24 cellular contexts compared by ENCODE assay signal in the genomic region with DNA sequence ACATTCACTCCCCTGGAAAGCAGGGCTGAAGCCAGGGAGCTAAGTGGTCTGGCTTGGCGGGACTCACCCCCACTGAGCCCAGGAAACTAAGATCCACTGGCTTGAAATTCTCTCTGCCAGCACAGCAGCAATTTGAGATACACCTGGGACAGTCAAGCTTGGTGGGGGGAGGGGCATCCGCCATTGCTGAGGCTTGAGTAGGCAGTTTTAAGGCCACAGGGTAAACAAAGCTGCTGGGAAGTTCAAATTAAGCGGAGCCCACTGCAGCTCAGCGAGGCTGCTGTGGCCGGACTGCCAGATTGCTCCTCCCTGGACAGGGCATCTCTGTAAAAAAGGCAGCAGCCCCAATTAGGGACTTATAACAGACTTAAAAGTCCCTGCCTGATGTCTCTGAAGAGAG.
"Had no signal": no experiment of that assay in that cellular context is flagged by ENCODE, and none has a peak within 500 bp of the region (broad histone marks: within the 10 kb centered on the region; RNA-seq: fewer than 3 reads in every experiment).

No MANE protein-coding gene starts in this region.

- H3K36me3 Mint-ChIP-seq: activated CD8-positive, alpha-beta memory T cell treated with anti-CD3 and anti-CD28 coated beads, Interleukin-2, amount 10 ng/mL, durations not matched to agents 7 days and 5 days; brain; type B pancreatic cell had no signal

- DNase-seq: activated CD4-positive, alpha-beta T cell treated with anti-CD3 and anti-CD28 coated beads, Interleukin-2, amount 10 ng/mL, durations not matched to agents 7 days and 5 days; activated CD4-positive, CD25-positive, alpha-beta regulatory T cell treated with anti-CD3 and anti-CD28 coated beads, Interleukin-2, amount 50 U/mL, for 72 hours; activated CD8-positive, alpha-beta memory T cell treated with anti-CD3 and anti-CD28 coated beads, Interleukin-2, amount 10 ng/mL, durations not matched to agents 7 days and 5 days; activated CD8-positive, alpha-beta T cell treated with anti-CD3 and anti-CD28 coated beads for 36 hours; activated gamma-delta T cell treated with Interleukin-2 at 50 U/mL for 16 hours; aorta; foreskin melanocyte; hippocampal formation; left ventricle myocardium inferior; mammary epithelial cell; midbrain; ovary; stimulated activated CD4-positive, alpha-beta T cell treated with anti-CD3 and anti-CD28 coated beads, Interleukin-4, amount 100 ng/mL, for 24 hours; stimulated activated naive CD4-positive, alpha-beta T cell treated with Interleukin-2 at 50 U/mL for 16 hours had no signal

- H3K9me3 ChIP-seq: neutrophil, ovary, prostate gland, vagina had no signal

- H3K27ac Mint-ChIP-seq: activated CD4-positive, alpha-beta T cell treated with anti-CD3 and anti-CD28 coated beads, Interleukin-2, amount 10 ng/mL, durations not matched to agents 7 days and 5 days; activated CD8-positive, alpha-beta memory T cell treated with anti-CD3 and anti-CD28 coated beads, Interleukin-2, amount 10 ng/mL, durations not matched to agents 7 days and 5 days; activated CD8-positive, alpha-beta T cell treated with anti-CD3 and anti-CD28 coated beads for 36 hours; activated naive CD4-positive, alpha-beta T cell treated with anti-CD3 and anti-CD28 coated beads, Interleukin-2, amount 50 U/mL, for 72 hours; activated T-helper 1 cell treated with anti-CD3 and anti-CD28 coated beads, Interleukin-12 subunit alpha, Interleukin-12 subunit beta, Interleukin-2, Interleukin-4 antibody, amounts not matched to agents 30 ng/mL and 10 ng/mL and 1 ng/mL, durations not matched to agents 14 hours and 24 hours and 36 hours; brain; natural killer cell treated with Interleukin-12 subunit alpha and Interleukin-12 subunit beta and Interleukin-15 and Interleukin-18, amount 100 ng/mL, for 72 hours; type B pancreatic cell had no signal

- H3K4me1 Mint-ChIP-seq: activated CD4-positive, alpha-beta T cell treated with anti-CD3 and anti-CD28 coated beads, Interleukin-2, amount 10 ng/mL, durations not matched to agents 7 days and 5 days; activated CD8-positive, alpha-beta memory T cell treated with anti-CD3 and anti-CD28 coated beads, Interleukin-2, amount 10 ng/mL, durations not matched to agents 7 days and 5 days; brain had no signal

- H3K9me3 Mint-ChIP-seq: activated T-helper 1 cell treated with anti-CD3 and anti-CD28 coated beads, Interleukin-12 subunit alpha, Interleukin-12 subunit beta, Interleukin-2, Interleukin-4 antibody, amounts not matched to agents 30 ng/mL and 10 ng/mL and 1 ng/mL, durations not matched to agents 14 hours and 24 hours and 36 hours had no signal

- H3K27me3 Mint-ChIP-seq: activated CD4-positive, alpha-beta T cell treated with anti-CD3 and anti-CD28 coated beads, Interleukin-2, amount 10 ng/mL, durations not matched to agents 7 days and 5 days; activated CD8-positive, alpha-beta memory T cell treated with anti-CD3 and anti-CD28 coated beads, Interleukin-2, amount 10 ng/mL, durations not matched to agents 7 days and 5 days; activated CD8-positive, alpha-beta T cell treated with anti-CD3 and anti-CD28 coated beads for 36 hours; natural killer cell treated with Interleukin-12 subunit alpha and Interleukin-12 subunit beta and Interleukin-15 and Interleukin-18, amount 100 ng/mL, for 72 hours had no signal

- ATAC-seq: activated CD8-positive, alpha-beta memory T cell treated with anti-CD3 and anti-CD28 coated beads, Interleukin-2, amount 10 ng/mL, durations not matched to agents 7 days and 5 days; activated CD8-positive, alpha-beta T cell treated with anti-CD3 and anti-CD28 coated beads for 36 hours; activated naive CD4-positive, alpha-beta T cell treated with anti-CD3 and anti-CD28 coated beads, Interleukin-2, amount 50 U/mL, for 72 hours; natural killer cell treated with Interleukin-12 subunit alpha and Interleukin-12 subunit beta and Interleukin-15 and Interleukin-18, amount 100 ng/mL, for 72 hours had no signal

- H3K36me3 ChIP-seq: left ventricle myocardium inferior, neutrophil, ovary, prostate gland, thoracic aorta, vagina had no signal

- H3K4me1 ChIP-seq: left ventricle myocardium inferior, prostate gland, vagina had no signal

- H3K27me3 ChIP-seq: neutrophil, ovary, vagina had no signal

- H3K4me3 ChIP-seq: left ventricle myocardium inferior, ovary, prostate gland, thoracic aorta, vagina had no signal

- H3K27ac ChIP-seq: left ventricle myocardium inferior, neutrophil, ovary, prostate gland, thoracic aorta, vagina, VCaP had no signal

- H3K4me3 Mint-ChIP-seq: activated CD4-positive, alpha-beta T cell treated with anti-CD3 and anti-CD28 coated beads, Interleukin-2, amount 10 ng/mL, durations not matched to agents 7 days and 5 days; activated CD8-positive, alpha-beta memory T cell treated with anti-CD3 and anti-CD28 coated beads, Interleukin-2, amount 10 ng/mL, durations not matched to agents 7 days and 5 days; activated CD8-positive, alpha-beta T cell treated with anti-CD3 and anti-CD28 coated beads for 36 hours; activated T-helper 1 cell treated with anti-CD3 and anti-CD28 coated beads, Interleukin-12 subunit alpha, Interleukin-12 subunit beta, Interleukin-2, Interleukin-4 antibody, amounts not matched to agents 30 ng/mL and 10 ng/mL and 1 ng/mL, durations not matched to agents 14 hours and 24 hours and 36 hours; brain; natural killer cell treated with Interleukin-12 subunit alpha and Interleukin-12 subunit beta and Interleukin-15 and Interleukin-18, amount 100 ng/mL, for 72 hours; type B pancreatic cell had no signal
